Comparison of ENCODE assay signal across 8 cellular contexts in the genomic region with DNA sequence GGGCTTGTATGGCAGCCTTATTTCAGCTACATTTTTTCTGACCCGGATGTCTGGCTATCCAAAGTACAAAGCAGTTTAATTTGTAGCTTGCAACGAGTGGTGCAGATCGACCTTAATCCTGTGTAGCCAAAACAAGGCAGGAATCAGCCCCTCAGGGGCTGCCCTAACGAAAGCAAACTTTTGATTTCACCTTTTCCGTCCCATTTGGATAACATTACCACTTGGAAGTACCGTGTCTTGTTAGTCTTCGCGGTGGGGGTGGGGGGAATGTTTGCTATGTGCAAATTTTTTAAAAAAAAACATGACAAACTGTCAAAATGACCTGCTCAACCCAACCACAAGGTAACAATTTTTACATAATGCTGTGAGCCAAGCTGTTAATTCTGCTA. TPM values are rescaled to one million over a fixed set of nuclear protein-coding genes. Genes with fewer than 3 reads are reported as not detected.
DNase-seq lines count a peak whose midpoint lies in the region; ATAC-seq, FAIRE-seq and TF ChIP-seq lines count a peak whose summit lies in the region.

No MANE protein-coding gene starts in this region.

- no peaks in the 10 kb centered on the region for H3K27me3 Mint-ChIP-seq in stimulated activated naive CD8-positive, alpha-beta T cell treated with anti-CD3 and anti-CD28 coated beads, Interleukin-15, Interleukin-2, amounts not matched to agents 100 ng/mL and 50 ng/mL, for 24 hours

- H3K4me3 ChIP-seq in mammary epithelial cell (replicated peaks in 1 of 3; ENCODE audit: insufficient read depth in 1 of 3, low read depth in 2 of 3, low read length in 3 of 3) (peak overlapping the region; percentile 54 to 88 (median 69)), mesendoderm (ENCODE audit: low read length) (no peak overlapping the region), aorta (ENCODE audit: low read length in 2 of 2) (peak overlapping the region; percentile 78 to 97)

- H2AFZ ChIP-seq in mammary epithelial cell (ENCODE audit: low read depth, low read length) = peak overlapping the region; percentile 90

- H3K18ac ChIP-seq in mesendoderm (ENCODE audit: low read length) = peak overlapping the region; percentile 44

- CTCF ChIA-PET in mammary epithelial cell (lab: Charles Lee; ENCODE audit: low non-redundant PET) = no interaction called here

- H2AK5ac ChIP-seq in mesendoderm (ENCODE audit: low read length) = no peak overlapping the region

- peaks cover 50% of the 10 kb centered on the region for H3K36me3 Mint-ChIP-seq in stimulated activated naive CD8-positive, alpha-beta T cell treated with anti-CD3 and anti-CD28 coated beads, Interleukin-15, Interleukin-2, amounts not matched to agents 100 ng/mL and 50 ng/mL, for 24 hours (ENCODE audit: low read depth)

- no TSS peak for BruUV-seq in mammary epithelial cell (replicated peaks; lab: Mats Ljungman, UMichigan)

- no peak overlapping the region for H2BK15ac ChIP-seq in mesendoderm (replicated peaks; ENCODE audit: low read depth)

- H3K79me2 ChIP-seq in mammary epithelial cell (ENCODE audit: insufficient read depth, low read length) (peaks cover 77% of the 10 kb centered on the region), mesendoderm (ENCODE audit: control insufficient read depth, insufficient read depth, low read length) (peaks cover 38% of the 10 kb centered on the region)

- dilution Hi-C loops in mammary epithelial cell (cut with HindIII; ENCODE audit: low sequenced_read_pairs) = no loop called here

- H3K9ac ChIP-seq in mammary epithelial cell (ENCODE audit: insufficient read depth, low read length) = peak overlapping the region; percentile 88
- peak overlapping the region; percentile 91 for H3K9ac ChIP-seq in mesendoderm (ENCODE audit: low read length)

- WGBS in mammary epithelial cell (ENCODE audit: low coverage, missing lambda C conversion rate) = 3% methylated on average over 7 of the region's 8 CpGs
- no CpG with 5 or more reads among the region's 8 CpGs for WGBS in mesendoderm (ENCODE audit: extremely low coverage, insufficient coverage, low lambda C conversion rate)
- 9 to 10% methylated on average over 8 of the region's 8 CpGs for WGBS in aorta, 2 donors

- H3K9me3 ChIP-seq in mammary epithelial cell (replicated peaks; ENCODE audit: insufficient read depth, low read length) (no peaks in the 10 kb centered on the region), aorta (ENCODE audit: control insufficient read depth, low read length) (no peaks in the 10 kb centered on the region)

- no peak overlapping the region for H3K4ac ChIP-seq in mesendoderm (ENCODE audit: low read depth, low read length)

- H3K4me2 ChIP-seq in mammary epithelial cell (ENCODE audit: insufficient read depth, low read depth, low read length) = peak overlapping the region; percentile 97
- H3K4me2 ChIP-seq in mesendoderm (ENCODE audit: low read length) = peak overlapping the region; percentile 37

- H4K8ac ChIP-seq in mesendoderm (ENCODE audit: low read depth, low read length) = no peak overlapping the region

- H3K36me3 ChIP-seq in mammary epithelial cell (ENCODE audit: insufficient read depth, low read length) (peaks cover 14% of the 10 kb centered on the region), mesendoderm (ENCODE audit: control insufficient read depth, insufficient read depth, low read length) (peaks cover 4% of the 10 kb centered on the region), aorta (ENCODE audit: control insufficient read depth in 1 of 2, insufficient read depth in 2 of 2, low read length in 1 of 2) (no peaks in the 10 kb centered on the region)

- H3K4me1 Mint-ChIP-seq in stimulated activated naive CD8-positive, alpha-beta T cell treated with anti-CD3 and anti-CD28 coated beads, Interleukin-15, Interleukin-2, amounts not matched to agents 100 ng/mL and 50 ng/mL, for 24 hours (ENCODE audit: low read depth) = peaks cover 51% of the 10 kb centered on the region

- no peak overlapping the region for H2BK120ac ChIP-seq in mesendoderm (ENCODE audit: low read depth, low read length)

- no peaks in the 10 kb centered on the region for H3K79me1 ChIP-seq in mesendoderm (ENCODE audit: low read length)

- H4K20me1 ChIP-seq in mammary epithelial cell (ENCODE audit: insufficient read depth, low read length) = no peaks in the 10 kb centered on the region

- H3K4me3 Mint-ChIP-seq in stimulated activated naive CD8-positive, alpha-beta T cell treated with anti-CD3 and anti-CD28 coated beads, Interleukin-15, Interleukin-2, amounts not matched to agents 100 ng/mL and 50 ng/mL, for 24 hours = no peak overlapping the region

- H3K27ac Mint-ChIP-seq in stimulated activated naive CD8-positive, alpha-beta T cell treated with anti-CD3 and anti-CD28 coated beads, Interleukin-15, Interleukin-2, amounts not matched to agents 100 ng/mL and 50 ng/mL, for 24 hours = peak overlapping the region; percentile 94

- H3K27me3 ChIP-seq in mammary epithelial cell (ENCODE audit: insufficient read depth, low read length) = no peaks in the 10 kb centered on the region
- peaks cover 2% of the 10 kb centered on the region for H3K27me3 ChIP-seq in mesendoderm (ENCODE audit: insufficient read depth, low read length, poor library complexity)
- no peaks in the 10 kb centered on the region for H3K27me3 ChIP-seq in aorta (ENCODE audit: control insufficient read depth in 1 of 2, insufficient read depth in 2 of 2, low read length in 1 of 2)

- no peak overlapping the region for H2BK5ac ChIP-seq in mesendoderm (ENCODE audit: low read length)

- H3K23ac ChIP-seq in mesendoderm (ENCODE audit: low read length) = no peak overlapping the region

- TF ChIP-seq CTCF in mammary epithelial cell (conservative IDR thresholded peaks at IDR 0.05 in 1 of 2, IDR thresholded peaks at IDR 0.05 in 1 of 2; ENCODE audit: extremely low read depth in 1 of 2, insufficient read depth in 1 of 2, low read depth in 1 of 2, low read length in 2 of 2) = no peak

- peak overlapping the region; percentile 95 for H3K56ac ChIP-seq in mesendoderm (ENCODE audit: low read length)

- no peak for DNase-seq in stimulated activated naive CD8-positive, alpha-beta T cell treated with anti-CD3 and anti-CD28 coated beads, Interleukin-15, Interleukin-2, amounts not matched to agents 100 U/mL and 50 U/mL, for 24 hours
- DNase-seq in mammary epithelial cell (no peak), mesendoderm (no peak), aorta (no peak), NCI-H187 (lab: John Stamatoyannopoulos, UW) (no peak), activated gamma-delta T cell (lab: John Stamatoyannopoulos, UW) (no peak), urothelium cell line (ENCODE audit: low spot score) (no peak)

- H4K5ac ChIP-seq in mesendoderm (ENCODE audit: low read length) = no peak overlapping the region

- in situ Hi-C loops in mammary epithelial cell (cut with MboI; ENCODE audit: low sequenced_read_pairs in 2 of 2) = loop anchor here in 1 of 2 donors (5.0 kb wide), 1 partner anchor 135 kb away; no protein-coding TSS in a partner anchor

- H3K9me3 Mint-ChIP-seq in stimulated activated naive CD8-positive, alpha-beta T cell treated with anti-CD3 and anti-CD28 coated beads, Interleukin-15, Interleukin-2, amounts not matched to agents 100 ng/mL and 50 ng/mL, for 24 hours = no peaks in the 10 kb centered on the region

- no peak for ATAC-seq in stimulated activated naive CD8-positive, alpha-beta T cell treated with anti-CD3 and anti-CD28 coated beads, Interleukin-15, Interleukin-2, amounts not matched to agents 100 U/mL and 50 U/mL, for 24 hours
- no peak for ATAC-seq in aorta (ENCODE audit: low FRiP score)

- H3K27ac ChIP-seq in mammary epithelial cell (ENCODE audit: insufficient read depth, low read depth, low read length) (peak overlapping the region; percentile 68), mesendoderm (ENCODE audit: low read depth, low read length) (peak overlapping the region; percentile 98), aorta (ENCODE audit: low read depth in 1 of 2, low read length in 2 of 2) (peak overlapping the region; percentile 23 to 97)

- FAIRE-seq in urothelium cell line (lab: Jason Lieb, UNC) = no peak

- H3K4me1 ChIP-seq in mammary epithelial cell (ENCODE audit: insufficient read depth, low read length) (peaks cover 31% of the 10 kb centered on the region), mesendoderm (ENCODE audit: control insufficient read depth, low read depth, low read length) (peaks cover 2% of the 10 kb centered on the region), aorta (ENCODE audit: control insufficient read depth in 1 of 2, insufficient read depth in 2 of 2, low read length in 2 of 2) (no peaks in the 10 kb centered on the region)

- intact Hi-C loops in mammary epithelial cell (cut with micrococcal nuclease) = loop anchor here (2.0 to 5.0 kb wide), 2 partner anchors 386 to 860 kb away; partner anchors contain the start of gene ADH5
- intact Hi-C loops in aorta (cut with DNase I) = loop anchor here (2.0 to 5.0 kb wide), 3 partner anchors 55 to 384 kb away; partner anchors contain the start of gene LAMTOR3 (in 2 of the 2)

RNA-seq across cellular contexts. Expression of gene DNAJB14, which starts 0.8 kb away (rescaled TPM):
- total RNA-seq in mammary epithelial cell (10 to 100 TPM; 50.0 to 50.2 TPM), aorta (10 to 100 TPM; 57.8 to 58.6 TPM)
- polyA plus RNA-seq in mammary epithelial cell (26.3 TPM), aorta (10 to 100 TPM; 12.4 to 14.1 TPM)
- polyA minus RNA-seq in mammary epithelial cell = 12.5 TPM
- 17.0 TPM for polyA plus RNA-seq in mesendoderm (2013, experiment 1 of 2)
- polyA plus RNA-seq in mesendoderm (2013, experiment 2 of 2) = 16.0 TPM

RNA-seq across cellular contexts. Expression of gene H2AZ1, which starts 2.9 kb away (rescaled TPM):
- total RNA-seq in mammary epithelial cell (100 to 1,000 TPM; 121 to 323 TPM), aorta (10 to 100 TPM; 86.6 to 99.2 TPM)
- polyA plus RNA-seq in mammary epithelial cell (793 TPM), aorta (100 to 1,000 TPM; 128 to 189 TPM)
- 186 TPM for polyA minus RNA-seq in mammary epithelial cell
- 926 TPM for polyA plus RNA-seq in mesendoderm (2013, experiment 1 of 2)
- polyA plus RNA-seq in mesendoderm (2013, experiment 2 of 2) = 905 TPM

RNA-seq across cellular contexts. Expression of gene LAMTOR3, which starts 53.0 kb away (rescaled TPM):
- total RNA-seq in mammary epithelial cell (10 to 100 TPM; 32.5 to 66.2 TPM), aorta (10 to 100 TPM; 31.1 to 31.5 TPM)
- polyA plus RNA-seq in mammary epithelial cell (35.6 TPM), aorta (10 to 100 TPM; 36.9 to 53.1 TPM)
- 7.4 TPM for polyA minus RNA-seq in mammary epithelial cell
- 27.4 TPM for polyA plus RNA-seq in mesendoderm (2013, experiment 1 of 2)
- polyA plus RNA-seq in mesendoderm (2013, experiment 2 of 2) = 29.7 TPM
